2 cellular contexts compared by ENCODE assay signal in the genomic region with DNA sequence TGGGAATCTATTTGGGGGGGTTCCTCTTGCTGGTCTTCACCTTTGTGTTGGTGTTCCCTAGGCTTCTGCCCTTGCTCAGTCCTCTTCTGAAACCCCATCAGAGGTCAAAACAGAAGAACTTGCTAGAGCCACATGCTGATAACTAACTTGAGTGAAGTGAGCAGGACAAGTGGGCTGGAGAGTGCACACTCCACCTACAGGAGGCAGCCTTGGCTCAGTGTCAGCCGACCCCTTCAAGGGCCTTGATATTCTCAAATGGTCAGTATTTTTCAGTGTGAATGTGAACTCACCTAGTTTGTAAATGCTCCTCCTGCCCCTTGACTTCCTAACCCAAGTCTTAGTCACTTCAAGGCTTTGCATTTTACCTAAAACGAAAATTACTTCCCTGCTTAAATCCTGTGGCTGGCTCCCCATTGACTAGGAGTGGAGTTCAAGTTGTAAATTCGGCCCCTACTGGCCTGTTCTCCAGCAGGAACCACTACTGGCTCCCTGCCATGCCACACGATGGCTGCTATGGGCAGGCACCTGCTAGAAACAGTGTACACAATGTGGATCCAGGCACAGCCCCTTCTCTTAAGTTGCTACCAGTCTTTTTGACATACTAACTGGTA.
TF ChIP-seq lines count a peak whose summit lies in the region.

No MANE protein-coding gene starts in this region.

TF ChIP-seq in SK-N-SH, 30 proteins besides CTCF, POLR2A, EP300 and RAD21 (continued from another document):
- TF ChIP-seq, protein P1, sequence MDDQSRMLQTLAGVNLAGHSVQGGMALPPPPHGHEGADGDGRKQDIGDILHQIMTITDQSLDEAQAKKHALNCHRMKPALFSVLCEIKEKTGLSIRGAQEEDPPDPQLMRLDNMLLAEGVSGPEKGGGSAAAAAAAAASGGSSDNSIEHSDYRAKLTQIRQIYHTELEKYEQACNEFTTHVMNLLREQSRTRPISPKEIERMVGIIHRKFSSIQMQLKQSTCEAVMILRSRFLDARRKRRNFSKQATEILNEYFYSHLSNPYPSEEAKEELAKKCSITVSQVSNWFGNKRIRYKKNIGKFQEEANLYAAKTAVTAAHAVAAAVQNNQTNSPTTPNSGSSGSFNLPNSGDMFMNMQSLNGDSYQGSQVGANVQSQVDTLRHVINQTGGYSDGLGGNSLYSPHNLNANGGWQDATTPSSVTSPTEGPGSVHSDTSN (IDR thresholded peaks at IDR 0.05), result no peak
- TF ChIP-seq TEAD4 (IDR thresholded peaks at IDR 0.05; ENCODE audit: borderline replicate concordance, insufficient read depth) (no peak), GATA2 (CRISPR knock-in tag; IDR thresholded peaks at IDR 0.05) (no peak), SMC3 (IDR thresholded peaks at IDR 0.05; ENCODE audit: low read depth, low read length) (no peak), GABPA (IDR thresholded peaks at IDR 0.05; ENCODE audit: low read depth) (no peak), NRF1 (IDR thresholded peaks at IDR 0.05; ENCODE audit: low read depth, low read length) (no peak), TAF1 (IDR thresholded peaks at IDR 0.05; ENCODE audit: borderline replicate concordance, low read depth, low read length) (no peak), FOXM1 (IDR thresholded peaks at IDR 0.05; ENCODE audit: low read depth) (no peak), JUND (IDR thresholded peaks at IDR 0.05) (no peak)
- TF ChIP-seq, protein P2, sequence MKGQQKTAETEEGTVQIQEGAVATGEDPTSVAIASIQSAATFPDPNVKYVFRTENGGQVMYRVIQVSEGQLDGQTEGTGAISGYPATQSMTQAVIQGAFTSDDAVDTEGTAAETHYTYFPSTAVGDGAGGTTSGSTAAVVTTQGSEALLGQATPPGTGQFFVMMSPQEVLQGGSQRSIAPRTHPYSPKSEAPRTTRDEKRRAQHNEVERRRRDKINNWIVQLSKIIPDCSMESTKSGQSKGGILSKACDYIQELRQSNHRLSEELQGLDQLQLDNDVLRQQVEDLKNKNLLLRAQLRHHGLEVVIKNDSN (IDR thresholded peaks at IDR 0.05; ENCODE audit: borderline replicate concordance, low read depth), result no peak
- TF ChIP-seq, protein P3, sequence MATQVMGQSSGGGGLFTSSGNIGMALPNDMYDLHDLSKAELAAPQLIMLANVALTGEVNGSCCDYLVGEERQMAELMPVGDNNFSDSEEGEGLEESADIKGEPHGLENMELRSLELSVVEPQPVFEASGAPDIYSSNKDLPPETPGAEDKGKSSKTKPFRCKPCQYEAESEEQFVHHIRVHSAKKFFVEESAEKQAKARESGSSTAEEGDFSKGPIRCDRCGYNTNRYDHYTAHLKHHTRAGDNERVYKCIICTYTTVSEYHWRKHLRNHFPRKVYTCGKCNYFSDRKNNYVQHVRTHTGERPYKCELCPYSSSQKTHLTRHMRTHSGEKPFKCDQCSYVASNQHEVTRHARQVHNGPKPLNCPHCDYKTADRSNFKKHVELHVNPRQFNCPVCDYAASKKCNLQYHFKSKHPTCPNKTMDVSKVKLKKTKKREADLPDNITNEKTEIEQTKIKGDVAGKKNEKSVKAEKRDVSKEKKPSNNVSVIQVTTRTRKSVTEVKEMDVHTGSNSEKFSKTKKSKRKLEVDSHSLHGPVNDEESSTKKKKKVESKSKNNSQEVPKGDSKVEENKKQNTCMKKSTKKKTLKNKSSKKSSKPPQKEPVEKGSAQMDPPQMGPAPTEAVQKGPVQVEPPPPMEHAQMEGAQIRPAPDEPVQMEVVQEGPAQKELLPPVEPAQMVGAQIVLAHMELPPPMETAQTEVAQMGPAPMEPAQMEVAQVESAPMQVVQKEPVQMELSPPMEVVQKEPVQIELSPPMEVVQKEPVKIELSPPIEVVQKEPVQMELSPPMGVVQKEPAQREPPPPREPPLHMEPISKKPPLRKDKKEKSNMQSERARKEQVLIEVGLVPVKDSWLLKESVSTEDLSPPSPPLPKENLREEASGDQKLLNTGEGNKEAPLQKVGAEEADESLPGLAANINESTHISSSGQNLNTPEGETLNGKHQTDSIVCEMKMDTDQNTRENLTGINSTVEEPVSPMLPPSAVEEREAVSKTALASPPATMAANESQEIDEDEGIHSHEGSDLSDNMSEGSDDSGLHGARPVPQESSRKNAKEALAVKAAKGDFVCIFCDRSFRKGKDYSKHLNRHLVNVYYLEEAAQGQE (IDR thresholded peaks at IDR 0.05; ENCODE audit: low read depth, low read length), result no peak
- TF ChIP-seq, protein P4, sequence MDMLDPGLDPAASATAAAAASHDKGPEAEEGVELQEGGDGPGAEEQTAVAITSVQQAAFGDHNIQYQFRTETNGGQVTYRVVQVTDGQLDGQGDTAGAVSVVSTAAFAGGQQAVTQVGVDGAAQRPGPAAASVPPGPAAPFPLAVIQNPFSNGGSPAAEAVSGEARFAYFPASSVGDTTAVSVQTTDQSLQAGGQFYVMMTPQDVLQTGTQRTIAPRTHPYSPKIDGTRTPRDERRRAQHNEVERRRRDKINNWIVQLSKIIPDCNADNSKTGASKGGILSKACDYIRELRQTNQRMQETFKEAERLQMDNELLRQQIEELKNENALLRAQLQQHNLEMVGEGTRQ (IDR thresholded peaks at IDR 0.05; ENCODE audit: borderline replicate concordance, low read depth, low read length), result no peak

TF ChIP-seq in SK-N-SH treated with all-trans-retinoic acid at 6 μM for 48 hours, 23 proteins besides CTCF, POLR2A, EP300 and RAD21 (continued from another document):
- TF ChIP-seq, protein P5, sequence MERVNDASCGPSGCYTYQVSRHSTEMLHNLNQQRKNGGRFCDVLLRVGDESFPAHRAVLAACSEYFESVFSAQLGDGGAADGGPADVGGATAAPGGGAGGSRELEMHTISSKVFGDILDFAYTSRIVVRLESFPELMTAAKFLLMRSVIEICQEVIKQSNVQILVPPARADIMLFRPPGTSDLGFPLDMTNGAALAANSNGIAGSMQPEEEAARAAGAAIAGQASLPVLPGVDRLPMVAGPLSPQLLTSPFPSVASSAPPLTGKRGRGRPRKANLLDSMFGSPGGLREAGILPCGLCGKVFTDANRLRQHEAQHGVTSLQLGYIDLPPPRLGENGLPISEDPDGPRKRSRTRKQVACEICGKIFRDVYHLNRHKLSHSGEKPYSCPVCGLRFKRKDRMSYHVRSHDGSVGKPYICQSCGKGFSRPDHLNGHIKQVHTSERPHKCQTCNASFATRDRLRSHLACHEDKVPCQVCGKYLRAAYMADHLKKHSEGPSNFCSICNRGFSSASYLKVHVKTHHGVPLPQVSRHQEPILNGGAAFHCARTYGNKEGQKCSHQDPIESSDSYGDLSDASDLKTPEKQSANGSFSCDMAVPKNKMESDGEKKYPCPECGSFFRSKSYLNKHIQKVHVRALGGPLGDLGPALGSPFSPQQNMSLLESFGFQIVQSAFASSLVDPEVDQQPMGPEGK (CRISPR knock-in tag; IDR thresholded peaks at IDR 0.05; ENCODE audit: borderline replicate concordance), result no peak
